In the genomic region with DNA sequence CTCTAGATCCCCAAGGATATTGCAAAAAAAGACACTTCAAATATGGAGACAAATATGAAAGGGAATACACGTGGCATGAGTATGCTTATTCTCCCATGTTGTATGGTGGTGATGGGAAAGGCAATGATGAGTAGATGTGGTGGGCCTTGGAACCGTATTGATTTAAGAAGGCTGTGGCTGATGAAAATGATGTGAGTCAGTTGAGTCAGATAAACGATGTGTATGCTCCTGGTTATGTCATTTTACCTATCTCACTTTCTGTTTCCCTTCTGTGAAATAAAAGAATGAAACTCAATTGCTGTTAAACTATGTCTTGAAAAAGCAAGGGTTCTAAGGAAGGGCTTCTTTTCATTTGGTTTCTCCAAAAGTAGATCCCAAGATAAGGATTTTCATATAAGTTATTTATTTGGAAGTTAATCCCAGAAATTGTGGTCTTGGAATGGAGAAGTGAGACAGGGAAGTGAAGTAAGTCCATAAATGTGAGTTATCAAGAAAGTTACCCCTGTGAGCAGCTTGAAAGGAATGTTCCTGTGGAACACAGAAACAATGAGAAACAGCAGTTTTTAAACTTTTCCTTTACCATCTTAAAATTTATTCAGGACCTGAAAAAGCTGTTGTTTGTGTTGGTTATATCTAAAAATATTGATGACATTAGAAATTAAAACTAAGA, we compare ENCODE assay signal across 13 cellular contexts.
DNase-seq lines count a peak whose midpoint lies in the region; ATAC-seq and TF ChIP-seq lines count a peak whose summit lies in the region.
"Had no signal": no experiment of that assay in that cellular context is flagged by ENCODE, and none has a peak within 500 bp of the region (broad histone marks: within the 10 kb centered on the region; RNA-seq: fewer than 3 reads in every experiment).

No MANE protein-coding gene starts in this region.

- POLR2A ChIA-PET in RWPE1 (lab: Yijun Ruan, JAX; ENCODE audit: low non-redundant PET): no interaction called here

- H3K4me1 Mint-ChIP-seq in glutamatergic neuron (ENCODE audit: low read depth, unreplicated experiment): no peaks in the 10 kb centered on the region
- H3K4me1 Mint-ChIP-seq: naive thymus-derived CD8-positive, alpha-beta T cell had no signal

- H3K27me3 Mint-ChIP-seq in glutamatergic neuron (ENCODE audit: unreplicated experiment): no peaks in the 10 kb centered on the region

- no peaks in the 10 kb centered on the region for H3K9me3 Mint-ChIP-seq in glutamatergic neuron (ENCODE audit: unreplicated experiment)
- H3K9me3 Mint-ChIP-seq: GM23338 had no signal

- H3K36me3 Mint-ChIP-seq in glutamatergic neuron (ENCODE audit: unreplicated experiment): no peaks in the 10 kb centered on the region
- H3K36me3 Mint-ChIP-seq: naive thymus-derived CD8-positive, alpha-beta T cell had no signal

- CTCF ChIA-PET in RWPE1 (lab: Yijun Ruan, JAX): no interaction called here

- DNase-seq in RWPE1 (ENCODE audit: low spot score): peak; percentile 29
- DNase-seq in foreskin keratinocyte: peak; percentile 59 to 80
- DNase-seq in Peyer's patch: no peak
- DNase-seq in glutamatergic neuron: no peak
- no peak for DNase-seq in 8988T
- DNase-seq: amygdala; DMS53; naive thymus-derived CD8-positive, alpha-beta T cell; NCI-H446 had no signal

- H3K4me3 ChIP-seq in Peyer's patch: no peak overlapping the region
- H3K4me3 ChIP-seq: GM23338, skin epidermis had no signal

- H3K27ac ChIP-seq in RWPE1 (no peak overlapping the region), foreskin keratinocyte (peak overlapping the region; percentile 98), Peyer's patch (no peak overlapping the region)
- H3K27ac ChIP-seq: skin epidermis had no signal

- TF ChIP-seq CTCF in RWPE1 (conservative IDR thresholded peaks at IDR 0.05; ENCODE audit: low read depth) (no peak), foreskin keratinocyte (conservative IDR thresholded peaks at IDR 0.05) (no peak), Peyer's patch (IDR thresholded peaks at IDR 0.05) (no peak), glutamatergic neuron (IDR thresholded peaks at IDR 0.05; ENCODE audit: partially characterized antibody, unreplicated experiment) (no peak)

- H3K4me3 Mint-ChIP-seq in glutamatergic neuron (ENCODE audit: unreplicated experiment): no peak overlapping the region
- H3K4me3 Mint-ChIP-seq: GM23338; naive thymus-derived CD8-positive, alpha-beta T cell had no signal

- H3K36me3 ChIP-seq in Peyer's patch: no peaks in the 10 kb centered on the region

- ATAC-seq in GM18519 (IDR thresholded peaks at IDR 0.05; ENCODE audit: low FRiP score, unreplicated experiment) (peak; percentile 46), GM21723 (IDR thresholded peaks at IDR 0.05; ENCODE audit: unreplicated experiment) (peak; percentile 57), foreskin keratinocyte (peak; percentile 93)
- ATAC-seq: GM23338; naive thymus-derived CD8-positive, alpha-beta T cell had no signal

- H3K27me3 ChIP-seq in foreskin keratinocyte: no peaks in the 10 kb centered on the region
- H3K27me3 ChIP-seq in Peyer's patch: no peaks in the 10 kb centered on the region

- H3K27ac Mint-ChIP-seq in glutamatergic neuron (ENCODE audit: unreplicated experiment): no peak overlapping the region
- H3K27ac Mint-ChIP-seq: GM23338; naive thymus-derived CD8-positive, alpha-beta T cell had no signal

- no peaks in the 10 kb centered on the region for H3K9me3 ChIP-seq in Peyer's patch

- peaks cover 16% of the 10 kb centered on the region for H3K4me1 ChIP-seq in foreskin keratinocyte
- H3K4me1 ChIP-seq in Peyer's patch: no peaks in the 10 kb centered on the region

- no peak for TF ChIP-seq POLR2A in Peyer's patch (IDR thresholded peaks at IDR 0.05)

Comparison
In these comparisons a context has a peak if more than half of its experiments do, and no peak if none do; other contexts are left out.
1. DNase-seq: peak in RWPE1 (single experiment) and foreskin keratinocyte (2 of 2); none in Peyer's patch (0 of 3), glutamatergic neuron (single experiment) and 8988T (single experiment).
2. Peak in every context shown above with its lines, with median percentiles within 50 percentile points of each other: ATAC-seq.